Comparison of ENCODE assay signal across 8 cellular contexts in genomic region chr11:119168471-119169271, GRCh38. TPM values are rescaled to one million over a fixed set of nuclear protein-coding genes. Genes with fewer than 3 reads are reported as not detected.
DNase-seq lines count a peak whose midpoint lies in the region; ATAC-seq and TF ChIP-seq lines count a peak whose summit lies in the region.

A gene with protein sequence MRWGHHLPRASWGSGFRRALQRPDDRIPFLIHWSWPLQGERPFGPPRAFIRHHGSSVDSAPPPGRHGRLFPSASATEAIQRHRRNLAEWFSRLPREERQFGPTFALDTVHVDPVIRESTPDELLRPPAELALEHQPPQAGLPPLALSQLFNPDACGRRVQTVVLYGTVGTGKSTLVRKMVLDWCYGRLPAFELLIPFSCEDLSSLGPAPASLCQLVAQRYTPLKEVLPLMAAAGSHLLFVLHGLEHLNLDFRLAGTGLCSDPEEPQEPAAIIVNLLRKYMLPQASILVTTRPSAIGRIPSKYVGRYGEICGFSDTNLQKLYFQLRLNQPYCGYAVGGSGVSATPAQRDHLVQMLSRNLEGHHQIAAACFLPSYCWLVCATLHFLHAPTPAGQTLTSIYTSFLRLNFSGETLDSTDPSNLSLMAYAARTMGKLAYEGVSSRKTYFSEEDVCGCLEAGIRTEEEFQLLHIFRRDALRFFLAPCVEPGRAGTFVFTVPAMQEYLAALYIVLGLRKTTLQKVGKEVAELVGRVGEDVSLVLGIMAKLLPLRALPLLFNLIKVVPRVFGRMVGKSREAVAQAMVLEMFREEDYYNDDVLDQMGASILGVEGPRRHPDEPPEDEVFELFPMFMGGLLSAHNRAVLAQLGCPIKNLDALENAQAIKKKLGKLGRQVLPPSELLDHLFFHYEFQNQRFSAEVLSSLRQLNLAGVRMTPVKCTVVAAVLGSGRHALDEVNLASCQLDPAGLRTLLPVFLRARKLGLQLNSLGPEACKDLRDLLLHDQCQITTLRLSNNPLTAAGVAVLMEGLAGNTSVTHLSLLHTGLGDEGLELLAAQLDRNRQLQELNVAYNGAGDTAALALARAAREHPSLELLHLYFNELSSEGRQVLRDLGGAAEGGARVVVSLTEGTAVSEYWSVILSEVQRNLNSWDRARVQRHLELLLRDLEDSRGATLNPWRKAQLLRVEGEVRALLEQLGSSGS (plus strand): TSS chr11:119168725. CDS start chr11:119171404, 2,679 bp downstream.

- H3K4me3 ChIP-seq in BLaER1, result peak within 1 kb of the TSS; percentile 84

- no peaks in the 10 kb centered on the region for H3K27me3 ChIP-seq in BLaER1

- DNase-seq in NCI-H774 (lab: John Stamatoyannopoulos, UW), result peak; percentile 86
- DNase-seq in activated CD8-positive, alpha-beta memory T cell treated with anti-CD3 and anti-CD28 coated beads, Interleukin-2, amount 50 U/mL, for 1 hour (ENCODE audit: extremely low read depth), result peak; percentile 48
- peak; percentile 83 for DNase-seq in endothelial cell (ENCODE audit: low spot score)
- peak; percentile 73 for DNase-seq in midbrain (lab: John Stamatoyannopoulos, UW)
- peak; percentile 74 to 76 for DNase-seq in stimulated activated CD8-positive, alpha-beta memory T cell treated with anti-CD3 and anti-CD28 coated beads, Interleukin-15, amount 100 ng/mL, for 48 hours (ENCODE audit: low read depth in 2 of 2)

- H3K9me3 Mint-ChIP-seq in endothelial cell (ENCODE audit: unreplicated experiment), result no peaks in the 10 kb centered on the region

- peak; percentile 94 for ATAC-seq in HG03432 (IDR thresholded peaks at IDR 0.05; ENCODE audit: unreplicated experiment)

- peaks cover 6% of the 10 kb centered on the region for H3K36me3 Mint-ChIP-seq in endothelial cell (ENCODE audit: low read depth, unreplicated experiment)

- H3K9ac ChIP-seq in BLaER1, result peak within 1 kb of the TSS; percentile 92

- peaks cover 7% of the 10 kb centered on the region for H3K36me3 ChIP-seq in BLaER1

- H3K4me1 ChIP-seq in BLaER1, result peaks cover 50% of the 10 kb centered on the region

- H3K4me3 Mint-ChIP-seq in endothelial cell (ENCODE audit: unreplicated experiment), result peak within 1 kb of the TSS; percentile 92

- H3K4me1 Mint-ChIP-seq in endothelial cell (ENCODE audit: unreplicated experiment), result peaks cover 12% of the 10 kb centered on the region

- no peaks in the 10 kb centered on the region for H4K20me1 ChIP-seq in BLaER1

- TF ChIP-seq POLR2A in GM19099 (IDR thresholded peaks at IDR 0.05; ENCODE audit: extremely low read depth, insufficient read length, low read depth), result peak; percentile 70

- peak within 1 kb of the TSS; percentile 94 for H3K27ac Mint-ChIP-seq in endothelial cell (ENCODE audit: unreplicated experiment)

- peak within 1 kb of the TSS; percentile 84 for H3K4me2 ChIP-seq in BLaER1

- TF ChIP-seq CTCF in endothelial cell (IDR thresholded peaks at IDR 0.05; ENCODE audit: unreplicated experiment), result peak; percentile 79

- peak within 1 kb of the TSS; percentile 93 for H3K27ac ChIP-seq in BLaER1

- H3K27me3 Mint-ChIP-seq in endothelial cell (ENCODE audit: unreplicated experiment), result peaks cover 13% of the 10 kb centered on the region

- H3K9me3 ChIP-seq in BLaER1, result no peaks in the 10 kb centered on the region

RNA-seq across cellular contexts. Expression of the gene that starts here (rescaled TPM):
- total RNA-seq in endothelial cell (ENCODE audit: unreplicated experiment), result 12.3 TPM

Comparison
In these comparisons a context has a peak if more than half of its experiments do, and no peak if none do; other contexts are left out.
1. Peak in every context shown above with its lines: DNase-seq, ATAC-seq, H3K4me3 ChIP-seq and H3K27ac ChIP-seq.